In the genomic region with DNA sequence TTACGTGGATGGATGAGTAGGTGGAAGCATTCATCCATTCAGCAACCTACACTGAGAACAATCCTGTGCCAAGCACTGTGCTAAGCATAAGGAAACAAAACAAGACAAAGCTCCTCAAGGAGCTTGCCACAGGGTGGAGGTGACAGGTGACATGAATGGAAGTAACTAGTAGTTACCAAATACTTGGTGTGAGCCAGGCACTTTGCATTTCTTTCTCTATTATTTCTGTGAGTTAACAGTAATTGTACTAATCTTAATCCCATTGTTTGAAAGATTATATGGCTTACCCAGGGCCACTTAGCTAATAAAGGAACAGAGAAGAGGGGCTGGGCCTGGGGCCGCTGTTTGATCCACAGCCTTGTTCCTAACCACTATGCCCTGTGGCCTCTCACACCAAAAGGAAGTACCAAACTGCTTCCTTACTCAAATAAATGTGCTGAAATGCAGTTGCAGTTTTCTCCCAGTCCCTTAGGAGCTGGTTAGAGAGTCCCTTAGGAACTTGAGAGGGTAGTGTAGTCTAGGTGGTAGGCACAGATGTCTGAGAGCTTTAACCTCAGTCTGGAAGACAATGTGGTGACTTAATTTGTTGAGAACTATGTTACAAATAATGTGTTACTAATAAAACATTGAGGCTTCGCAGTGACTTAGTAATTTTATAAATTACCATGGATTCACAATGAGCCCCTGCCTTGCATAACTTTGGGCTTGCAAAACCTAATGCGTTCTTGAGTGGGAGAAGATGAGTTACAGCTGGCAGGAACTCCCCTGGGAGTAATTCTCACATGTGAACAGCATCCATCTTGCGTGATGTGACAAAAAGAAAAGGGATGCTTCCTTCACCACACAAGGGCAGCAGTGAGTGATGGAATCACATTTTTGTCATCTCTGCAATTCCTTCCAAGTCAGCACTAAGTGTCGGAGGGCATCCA, we compare ENCODE assay signal across 9 cellular contexts.
DNase-seq lines count a peak whose midpoint lies in the region; FAIRE-seq and TF ChIP-seq lines count a peak whose summit lies in the region.
"Had no signal": no experiment of that assay in that cellular context is flagged by ENCODE, and none has a peak within 500 bp of the region (broad histone marks: within the 10 kb centered on the region; RNA-seq: fewer than 3 reads in every experiment).

No MANE protein-coding gene starts in this region.

- FAIRE-seq in kidney (lab: Jason Lieb, UNC): no peak
- no peak for FAIRE-seq in GM12891 (lab: Jason Lieb, UNC)

- no peak overlapping the region for H3K27ac ChIP-seq in colonic mucosa
- peak overlapping the region in 1 of 2 donors; percentile 23 for H3K27ac ChIP-seq in kidney (ENCODE audit: low read depth in 2 of 2, low read length in 2 of 2)

- TF ChIP-seq POLR2A in GM12891 (IDR thresholded peaks at IDR 0.05; ENCODE audit: low read depth, low read length): no peak

- H3K36me3 ChIP-seq in colonic mucosa (no peaks in the 10 kb centered on the region), kidney (ENCODE audit: control insufficient read depth in 1 of 2, insufficient read depth in 2 of 2, low read length in 2 of 2) (peaks cover 2 to 6% of the 10 kb centered on the region in 2 donors)

- H3K9ac ChIP-seq in colonic mucosa (ENCODE audit: low read depth in 2 of 2, low read length in 2 of 2) (no peak overlapping the region), kidney (ENCODE audit: low read length in 2 of 2) (no peak overlapping the region)

- H3K4me3 ChIP-seq in colonic mucosa: no peak overlapping the region
- no peak overlapping the region for H3K4me3 ChIP-seq in kidney (ENCODE audit: low read length in 2 of 2)

- TF ChIP-seq CTCF in colonic mucosa (IDR thresholded peaks at IDR 0.05): no peak
- TF ChIP-seq CTCF in kidney (IDR thresholded peaks at IDR 0.05; ENCODE audit: borderline replicate concordance, extremely low read depth, insufficient read depth): no peak

- H3K9me3 ChIP-seq in colonic mucosa (no peaks in the 10 kb centered on the region), kidney (ENCODE audit: control insufficient read depth in 1 of 2, low read length in 2 of 2) (no peaks in the 10 kb centered on the region)

- H3K4me1 ChIP-seq in colonic mucosa (no peaks in the 10 kb centered on the region), kidney (ENCODE audit: control insufficient read depth in 1 of 2, insufficient read depth in 1 of 2, low read depth in 1 of 2, low read length in 2 of 2) (no peaks in the 10 kb centered on the region)

- no peaks in the 10 kb centered on the region for H3K27me3 ChIP-seq in colonic mucosa

- intact Hi-C loops in colonic mucosa (cut with DNase I): no loop called here
- intact Hi-C loops in kidney (cut with DNase I): no loop called here

- DNase-seq in ACHN: peak; percentile 73
- DNase-seq in LHCN-M2 (ENCODE audit: low read depth): peak; percentile 86
- DNase-seq in colonic mucosa: peak; percentile 40
- peak; percentile 98 for DNase-seq in myocyte (ENCODE audit: low read depth)
- DNase-seq in kidney: no peak
- no peak for DNase-seq in GM12891 (ENCODE audit: insufficient read length, low spot score)
- DNase-seq in activated CD4-positive, alpha-beta T cell treated with anti-CD3 and anti-CD28 coated beads for 48 hours: no peak
- DNase-seq in DMS79 (lab: John Stamatoyannopoulos, UW): no peak
- DNase-seq: activated naive CD4-positive, alpha-beta T cell treated with anti-CD3 and anti-CD28 coated beads for 36 hours had no signal

- in situ Hi-C loops in ACHN (cut with HindIII; ENCODE audit: low pct_ligation_motif_present, low pct_unique_long_range_greater_than_20kb, low sequenced_read_pairs): no loop called here

TF ChIP-seq in GM12891, 5 proteins besides CTCF, POLR2A, EP300 and RAD21:
- TF ChIP-seq POLR2AphosphoS5 (IDR thresholded peaks at IDR 0.05; ENCODE audit: low read depth, low read length): no peak
- no peak for TF ChIP-seq TAF1 (IDR thresholded peaks at IDR 0.05; ENCODE audit: low read depth, low read length)
- TF ChIP-seq POU2F2 (IDR thresholded peaks at IDR 0.05; ENCODE audit: low read depth, low read length): no peak
- no peak for TF ChIP-seq PAX5 (IDR thresholded peaks at IDR 0.05; ENCODE audit: insufficient read depth, low read length, severe bottlenecking)
- TF ChIP-seq SPI1 (IDR thresholded peaks at IDR 0.05; ENCODE audit: low read depth, low read length): no peak
TF ChIP-seq in GM12891: peak in this region for 0.

Comparison
In these comparisons a context has a peak if more than half of its experiments do, and no peak if none do; other contexts are left out.
1. DNase-seq: peak in ACHN (single experiment), LHCN-M2 (single experiment), colonic mucosa (single experiment) and myocyte (single experiment); none in kidney (single experiment), GM12891 (single experiment), activated CD4-positive, alpha-beta T cell treated with anti-CD3 and anti-CD28 coated beads for 48 hours (single experiment) and DMS79 (single experiment).